ENCODE assay signal across 12 cellular contexts in genomic region chr14:59332727-59333126, GRCh38.
DNase-seq lines count a peak whose midpoint lies in the region; ATAC-seq and TF ChIP-seq lines count a peak whose summit lies in the region.
"Had no signal": no experiment of that assay in that cellular context is flagged by ENCODE, and none has a peak within 500 bp of the region (broad histone marks: within the 10 kb centered on the region; RNA-seq: fewer than 3 reads in every experiment).

No MANE protein-coding gene starts in this region.

- H3K27me3 Mint-ChIP-seq in brain (no peaks in the 10 kb centered on the region), mesothelial cell of epicardium (ENCODE audit: low read depth) (no peaks in the 10 kb centered on the region)
- H3K27me3 Mint-ChIP-seq: activated CD8-positive, alpha-beta memory T cell treated with anti-CD3 and anti-CD28 coated beads, Interleukin-2, amount 10 ng/mL, durations not matched to agents 7 days and 5 days had no signal

- TF ChIP-seq POLR2A in gastrocnemius medialis (IDR thresholded peaks at IDR 0.05) = no peak

- peak overlapping the region in 1 of 5 experiments; percentile 14 for H3K4me3 Mint-ChIP-seq in brain
- no peak overlapping the region for H3K4me3 Mint-ChIP-seq in mesothelial cell of epicardium
- H3K4me3 Mint-ChIP-seq: activated CD8-positive, alpha-beta memory T cell treated with anti-CD3 and anti-CD28 coated beads, Interleukin-2, amount 10 ng/mL, durations not matched to agents 7 days and 5 days; T-helper 1 cell treated with Interleukin-12 subunit alpha and Interleukin-12 subunit beta and Interleukin-4 antibody, amounts not matched to agents 30 μg/mL and 1 μg/mL, for 36 hours had no signal

- H3K9me3 Mint-ChIP-seq in brain (no peaks in the 10 kb centered on the region), mesothelial cell of epicardium (no peaks in the 10 kb centered on the region)
- H3K9me3 Mint-ChIP-seq: T-helper 1 cell treated with Interleukin-12 subunit alpha and Interleukin-12 subunit beta and Interleukin-4 antibody, amounts not matched to agents 30 μg/mL and 1 μg/mL, for 36 hours had no signal

- H3K36me3 ChIP-seq in gastrocnemius medialis = peaks cover 0 to 28% of the 10 kb centered on the region in 2 donors

- ATAC-seq in gastrocnemius medialis (no peak), HG03280 (IDR thresholded peaks at IDR 0.05; ENCODE audit: unreplicated experiment) (no peak)
- ATAC-seq: activated CD8-positive, alpha-beta memory T cell treated with anti-CD3 and anti-CD28 coated beads, Interleukin-2, amount 10 ng/mL, durations not matched to agents 7 days and 5 days had no signal

- H3K36me3 Mint-ChIP-seq in brain (peaks cover 79% of the 10 kb centered on the region), mesothelial cell of epicardium (peaks cover 22% of the 10 kb centered on the region)

- H3K4me1 Mint-ChIP-seq in brain = peaks cover 64% of the 10 kb centered on the region
- peaks cover 11% of the 10 kb centered on the region for H3K4me1 Mint-ChIP-seq in mesothelial cell of epicardium

- DNase-seq in Daoy (ENCODE audit: low read depth) = peak; percentile 77
- peak; percentile 89 for DNase-seq in glomerular endothelial cell (ENCODE audit: extremely low read depth, low read depth, low spot score)
- DNase-seq in gastrocnemius medialis = no peak
- DNase-seq in G401 (ENCODE audit: low spot score) = no peak
- DNase-seq in NCI-H2029 (lab: John Stamatoyannopoulos, UW) = no peak
- DNase-seq in mesothelial cell of epicardium (ENCODE audit: low spot score in 2 of 2, unreplicated experiment in 2 of 2) = no peak
- DNase-seq: activated CD8-positive, alpha-beta memory T cell treated with anti-CD3 and anti-CD28 coated beads, Interleukin-2, amount 10 ng/mL, durations not matched to agents 7 days and 5 days; MV-4-11; occipital lobe had no signal

- no peaks in the 10 kb centered on the region for H3K27me3 ChIP-seq in gastrocnemius medialis

- intact Hi-C loops in gastrocnemius medialis (cut with DNase I; ENCODE audit: low total_unique reads) = loop anchor here (10.0 kb wide), 1 partner anchor 112 kb away; no protein-coding TSS in a partner anchor

- peak overlapping the region; percentile 24 to 72 (median 59) for H3K27ac ChIP-seq in gastrocnemius medialis

- no peaks in the 10 kb centered on the region for H3K9me3 ChIP-seq in gastrocnemius medialis

- no peak overlapping the region for H3K4me3 ChIP-seq in gastrocnemius medialis

- in situ Hi-C loops in gastrocnemius medialis (cut with MboI; ENCODE audit: low sequenced_read_pairs in 4 of 4) (no loop called here), G401 (cut with HindIII; ENCODE audit: low sequenced_read_pairs) (no loop called here)

- peaks cover 52 to 55% of the 10 kb centered on the region in 2 donors for H3K4me1 ChIP-seq in gastrocnemius medialis

- TF ChIP-seq CTCF in brain (conservative IDR thresholded peaks at IDR 0.05) (no peak), gastrocnemius medialis (IDR thresholded peaks at IDR 0.05 in 4 of 5, conservative IDR thresholded peaks at IDR 0.05 in 1 of 5) (no peak), mesothelial cell of epicardium (IDR thresholded peaks at IDR 0.05; ENCODE audit: unreplicated experiment) (no peak)

- H3K27ac Mint-ChIP-seq in brain (peak overlapping the region in 4 of 5 experiments; percentile 13 to 93 (median 90)), mesothelial cell of epicardium (no peak overlapping the region)
- H3K27ac Mint-ChIP-seq: activated CD8-positive, alpha-beta memory T cell treated with anti-CD3 and anti-CD28 coated beads, Interleukin-2, amount 10 ng/mL, durations not matched to agents 7 days and 5 days; T-helper 1 cell treated with Interleukin-12 subunit alpha and Interleukin-12 subunit beta and Interleukin-4 antibody, amounts not matched to agents 30 μg/mL and 1 μg/mL, for 36 hours had no signal

Comparison
In these comparisons a context has a peak if more than half of its experiments do, and no peak if none do; other contexts are left out.
1. DNase-seq: peak in Daoy (single experiment) and glomerular endothelial cell (single experiment); none in gastrocnemius medialis (0 of 2), G401 (single experiment), NCI-H2029 (single experiment) and mesothelial cell of epicardium (0 of 2).